Comparison of ENCODE assay signal across 26 cellular contexts in genomic region chr6:118501099-118501498, GRCh38. TPM values are rescaled to one million over a fixed set of nuclear protein-coding genes. Genes with fewer than 3 reads are reported as not detected.
"Had no signal": no experiment of that assay in that cellular context is flagged by ENCODE, and none has a peak within 500 bp of the region (broad histone marks: within the 10 kb centered on the region; RNA-seq: fewer than 3 reads in every experiment).

No MANE protein-coding gene starts in this region.

- H3K36me3 ChIP-seq: colonic mucosa, neural progenitor cell, right atrium auricular region had no signal

- ATAC-seq: activated CD8-positive, alpha-beta T cell treated with anti-CD3 and anti-CD28 coated beads for 36 hours; activated naive CD4-positive, alpha-beta T cell treated with anti-CD3 and anti-CD28 coated beads, Interleukin-2, amount 50 U/mL, for 72 hours; activated T-cell treated with anti-CD3 and anti-CD28 coated beads, Interleukin-2, amount 50 U/mL, for 4 hours; activated T-helper 17 cell treated with anti-CD3 and anti-CD28 coated beads, Interleukin-2, amount 50 U/mL, for 72 hours; body of pancreas; esophagus mucosa; naive thymus-derived CD4-positive, alpha-beta T cell had no signal

- H3K27ac Mint-ChIP-seq: activated B cell treated with CpG ODN at 0.5 μM for 24 hours; activated CD8-positive, alpha-beta T cell treated with anti-CD3 and anti-CD28 coated beads for 36 hours; activated T-helper 17 cell treated with anti-CD3 and anti-CD28 coated beads, Interleukin-2, amount 50 U/mL, for 72 hours; neural progenitor cell had no signal

- H3K27me3 ChIP-seq: body of pancreas, colonic mucosa, dorsolateral prefrontal cortex, heart left ventricle, neural progenitor cell, right atrium auricular region, tibial nerve had no signal

- H3K27ac ChIP-seq: body of pancreas, colonic mucosa, neural progenitor cell, right atrium auricular region, tibial nerve had no signal

- H3K4me2 ChIP-seq: neural progenitor cell had no signal

- H3K9ac ChIP-seq: neural progenitor cell had no signal

- H2AFZ ChIP-seq: neural progenitor cell had no signal

- H3K4me1 Mint-ChIP-seq: activated B cell treated with CpG ODN at 0.5 μM for 24 hours; activated T-helper 17 cell treated with anti-CD3 and anti-CD28 coated beads, Interleukin-2, amount 50 U/mL, for 72 hours; neural progenitor cell had no signal

- H3K9me3 Mint-ChIP-seq: activated T-helper 17 cell treated with anti-CD3 and anti-CD28 coated beads, Interleukin-2, amount 50 U/mL, for 72 hours had no signal

- H3K9me3 ChIP-seq: body of pancreas, colonic mucosa, right atrium auricular region, tibial nerve had no signal

- H3K27me3 Mint-ChIP-seq: activated B cell treated with CpG ODN at 0.5 μM for 24 hours; activated CD8-positive, alpha-beta T cell treated with anti-CD3 and anti-CD28 coated beads for 36 hours; activated T-helper 17 cell treated with anti-CD3 and anti-CD28 coated beads, Interleukin-2, amount 50 U/mL, for 72 hours; naive thymus-derived CD4-positive, alpha-beta T cell had no signal

- H3K4me3 Mint-ChIP-seq: activated B cell treated with CpG ODN at 0.5 μM for 24 hours; activated CD8-positive, alpha-beta T cell treated with anti-CD3 and anti-CD28 coated beads for 36 hours; activated T-cell treated with anti-CD3 and anti-CD28 coated beads, Interleukin-2, amount 50 U/mL, for 4 hours; activated T-helper 17 cell treated with anti-CD3 and anti-CD28 coated beads, Interleukin-2, amount 50 U/mL, for 72 hours; neural progenitor cell had no signal

- H3K4me3 ChIP-seq: body of pancreas, colonic mucosa, dorsolateral prefrontal cortex, heart left ventricle, neural progenitor cell, right atrium auricular region, tibial nerve had no signal

- H3K4me1 ChIP-seq: body of pancreas, colonic mucosa, neural progenitor cell, right atrium auricular region had no signal

- DNase-seq: activated B cell treated with CpG ODN at 0.5 μM for 24 hours; activated CD4-positive, alpha-beta T cell treated with anti-CD3 and anti-CD28 coated beads, Interleukin-2, amount 50 U/mL, for 1 hour; activated CD8-positive, alpha-beta T cell treated with anti-CD3 and anti-CD28 coated beads for 36 hours; activated gamma-delta T cell treated with Interleukin-2 at 50 U/mL for 16 hours; activated T-cell treated with anti-CD3 and anti-CD28 coated beads, Interleukin-2, amount 50 U/mL, for 4 hours; anterior cingulate cortex; body of pancreas; cerebellar nuclear complex; colonic mucosa; dorsolateral prefrontal cortex; effector memory CD4-positive, alpha-beta T cell; kidney glomerular epithelial cell; mammary epithelial cell; midbrain; naive thymus-derived CD4-positive, alpha-beta T cell; stimulated activated CD4-positive, alpha-beta T cell treated with anti-CD3 and anti-CD28 coated beads, Interleukin-2, amount 100 ng/mL, for 48 hours; stimulated activated naive CD4-positive, alpha-beta T cell treated with Interleukin-2 at 50 U/mL for 16 hours; T-helper 2 cell had no signal

RNA-seq across cellular contexts. Expression of gene PLN, which starts 47.0 kb away (rescaled TPM):
- total RNA-seq: activated B cell treated with CpG ODN at 0.5 μM for 24 hours; activated CD8-positive, alpha-beta T cell treated with anti-CD3 and anti-CD28 coated beads for 36 hours; activated naive CD4-positive, alpha-beta T cell treated with anti-CD3 and anti-CD28 coated beads, Interleukin-2, amount 50 U/mL, for 72 hours; mammary epithelial cell; pulmonary artery endothelial cell had no signal
